20 cellular contexts compared by ENCODE assay signal in the genomic region with DNA sequence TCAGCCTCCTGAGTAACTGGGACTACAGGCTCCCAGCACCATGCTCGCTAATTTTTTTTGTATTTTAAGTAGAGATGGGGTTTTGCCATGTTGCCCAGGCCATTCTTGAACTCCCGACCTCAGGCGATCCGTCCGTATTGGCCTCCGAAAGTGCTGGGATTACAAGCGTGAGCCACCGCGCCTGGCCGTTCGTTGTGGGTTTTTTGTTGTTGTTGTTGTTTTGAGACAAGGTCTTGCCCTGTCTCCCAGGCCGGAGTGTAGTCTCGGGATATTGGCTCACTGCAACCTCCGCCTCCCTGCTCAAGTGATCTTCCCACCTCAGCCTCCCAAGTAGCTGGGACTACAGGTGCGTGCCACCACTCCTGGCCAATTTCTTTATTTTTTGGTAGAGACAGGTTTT. TPM values are rescaled to one million over a fixed set of nuclear protein-coding genes. Genes with fewer than 3 reads are reported as not detected.
DNase-seq lines count a peak whose midpoint lies in the region; ATAC-seq and TF ChIP-seq lines count a peak whose summit lies in the region.
"Had no signal": no experiment of that assay in that cellular context is flagged by ENCODE, and none has a peak within 500 bp of the region (broad histone marks: within the 10 kb centered on the region; RNA-seq: fewer than 3 reads in every experiment).

No MANE protein-coding gene starts in this region.

- H4K20me1 ChIP-seq in PC-9 (ENCODE audit: insufficient read depth) = no peaks in the 10 kb centered on the region

- H3K4me2 ChIP-seq in PC-9 = peak overlapping the region; percentile 99

- TF ChIP-seq CTCF in 22Rv1 (IDR thresholded peaks at IDR 0.05) (no peak), PC-9 (conservative IDR thresholded peaks at IDR 0.05) (no peak), upper lobe of left lung (IDR thresholded peaks at IDR 0.05) (no peak)
- TF ChIP-seq CTCF in CD8-positive, alpha-beta T cell (IDR thresholded peaks at IDR 0.05) = no peak

- H3K27ac ChIP-seq in 22Rv1 (peak overlapping the region; percentile 77; the same call in 1 of the 2 replicates), PC-9 (no peak overlapping the region), upper lobe of left lung (no peak overlapping the region)
- no peak overlapping the region for H3K27ac ChIP-seq in CD8-positive, alpha-beta T cell (ENCODE audit: low read depth, low read length)
- no peak overlapping the region for H3K27ac ChIP-seq in naive thymus-derived CD4-positive, alpha-beta T cell (ENCODE audit: low read depth, low read length)
- H3K27ac ChIP-seq: breast epithelium, left lung, tibial artery had no signal

- no peak overlapping the region for H2AFZ ChIP-seq in PC-9

- CTCF ChIA-PET in CD8-positive, alpha-beta T cell (lab: Charles Lee) = interaction anchor here (0.9 to 1.7 kb wide), 3 partner anchors 13 to 16 kb away, joined by 3 to 4 read pairs (median 3); no protein-coding TSS in a partner anchor
- CTCF ChIA-PET in PC-9 (lab: Charles Lee) = no interaction called here
- CTCF ChIA-PET in naive thymus-derived CD4-positive, alpha-beta T cell (lab: Charles Lee) = interaction anchor here (0.6 kb wide), 1 partner anchor 1493 kb away, joined by 3 read pairs; no protein-coding TSS in a partner anchor

- no peak for DNase-seq in CD8-positive, alpha-beta T cell
- no peak for DNase-seq in PC-9
- no peak for DNase-seq in naive thymus-derived CD4-positive, alpha-beta T cell
- DNase-seq in stimulated activated CD4-positive, alpha-beta T cell treated with anti-CD3 and anti-CD28 coated beads, Interleukin-15, amount 100 ng/mL, for 24 hours = no peak
- DNase-seq in H4 (ENCODE audit: low spot score) = no peak
- DNase-seq in stimulated activated naive CD4-positive, alpha-beta T cell (lab: John Stamatoyannopoulos, UW) = no peak
- DNase-seq in upper lobe of left lung = no peak
- DNase-seq: cortex of kidney, NCI-H146, NCI-H2171, NCI-H526 treated with DMSO at 0.1 percent for 48 hours, tibial artery had no signal

- WGBS in upper lobe of left lung, 2 donors = 95 to 96% methylated on average over 14 to 15 of the region's 15 CpGs

- H3K9me3 Mint-ChIP-seq in CD8-positive, alpha-beta T cell = no peaks in the 10 kb centered on the region
- H3K9me3 Mint-ChIP-seq in naive thymus-derived CD4-positive, alpha-beta T cell = no peaks in the 10 kb centered on the region
- H3K9me3 Mint-ChIP-seq: stimulated activated memory B cell treated with anti-CD40 and anti-IgM and Interleukin-4, amounts not matched to agents 10 μg/mL and 1 μg/mL and 100 μg/mL, for 72 hours had no signal

- no peaks in the 10 kb centered on the region for H3K36me3 Mint-ChIP-seq in CD8-positive, alpha-beta T cell
- H3K36me3 Mint-ChIP-seq in naive thymus-derived CD4-positive, alpha-beta T cell = no peaks in the 10 kb centered on the region
- H3K36me3 Mint-ChIP-seq: stimulated activated memory B cell treated with anti-CD40 and anti-IgM and Interleukin-4, amounts not matched to agents 10 μg/mL and 1 μg/mL and 100 μg/mL, for 72 hours had no signal

- ATAC-seq in CD8-positive, alpha-beta T cell = no peak
- no peak for ATAC-seq in naive thymus-derived CD4-positive, alpha-beta T cell
- no peak for ATAC-seq in upper lobe of left lung (ENCODE audit: low FRiP score in 2 of 2)
- ATAC-seq: stimulated activated memory B cell treated with anti-CD40 and anti-IgM and Interleukin-4, amounts not matched to agents 10 μg/mL and 1 μg/mL and 100 μg/mL, for 72 hours had no signal

- TF ChIP-seq EP300 in upper lobe of left lung (IDR thresholded peaks at IDR 0.05) = no peak

- H3K36me3 ChIP-seq in CD8-positive, alpha-beta T cell (ENCODE audit: insufficient read depth, low read length) = no peaks in the 10 kb centered on the region
- no peaks in the 10 kb centered on the region for H3K36me3 ChIP-seq in PC-9 (ENCODE audit: low read depth)
- no peaks in the 10 kb centered on the region for H3K36me3 ChIP-seq in naive thymus-derived CD4-positive, alpha-beta T cell (ENCODE audit: control insufficient read depth in 2 of 3, insufficient read depth in 3 of 3, low read length in 3 of 3)
- H3K36me3 ChIP-seq in upper lobe of left lung = no peaks in the 10 kb centered on the region
- H3K36me3 ChIP-seq: breast epithelium, left lung, MG63, pancreas, tibial artery had no signal

- H3K4me3 ChIP-seq in CD8-positive, alpha-beta T cell (ENCODE audit: low read depth, low read length) = no peak overlapping the region
- H3K4me3 ChIP-seq in PC-9 = no peak overlapping the region
- H3K4me3 ChIP-seq in naive thymus-derived CD4-positive, alpha-beta T cell (ENCODE audit: low read length) = no peak overlapping the region
- H3K4me3 ChIP-seq in upper lobe of left lung = no peak overlapping the region

- peaks cover 17% of the 10 kb centered on the region for H3K27me3 Mint-ChIP-seq in CD8-positive, alpha-beta T cell (ENCODE audit: low read depth)
- H3K27me3 Mint-ChIP-seq in naive thymus-derived CD4-positive, alpha-beta T cell = peaks cover 9 to 61% (median 17%) of the 10 kb centered on the region in 5 donors

- H3K27me3 ChIP-seq in CD8-positive, alpha-beta T cell (ENCODE audit: insufficient read depth, low read length) = peaks cover 9% of the 10 kb centered on the region
- H3K27me3 ChIP-seq in PC-9 (ENCODE audit: insufficient read depth, low read depth) = no peaks in the 10 kb centered on the region
- peaks cover 0 to 5% of the 10 kb centered on the region in 2 donors for H3K27me3 ChIP-seq in naive thymus-derived CD4-positive, alpha-beta T cell (ENCODE audit: control insufficient read depth in 2 of 2, insufficient read depth in 2 of 2, low read length in 2 of 2)
- H3K27me3 ChIP-seq in upper lobe of left lung = peaks cover 0 to 3% (median 0%) of the 10 kb centered on the region in 4 donors
- H3K27me3 ChIP-seq: breast epithelium, pancreas had no signal

- H3K4me1 ChIP-seq in CD8-positive, alpha-beta T cell (ENCODE audit: insufficient read depth, low read length) = peaks cover 48% of the 10 kb centered on the region
- peaks cover 66% of the 10 kb centered on the region for H3K4me1 ChIP-seq in PC-9 (replicated peaks; ENCODE audit: insufficient read depth)
- H3K4me1 ChIP-seq in naive thymus-derived CD4-positive, alpha-beta T cell (ENCODE audit: control insufficient read depth in 2 of 2, insufficient read depth in 2 of 2, low read length in 2 of 2) = peaks cover 35 to 39% of the 10 kb centered on the region in 2 donors
- peaks cover 13 to 30% (median 21%) of the 10 kb centered on the region in 4 donors for H3K4me1 ChIP-seq in upper lobe of left lung
- H3K4me1 ChIP-seq: breast epithelium, pancreas had no signal

- H3F3A ChIP-seq in PC-9 (ENCODE audit: insufficient read depth, low read depth) = peaks cover 26% of the 10 kb centered on the region

- H3K4me3 Mint-ChIP-seq in CD8-positive, alpha-beta T cell = peak overlapping the region; percentile 77
- H3K4me3 Mint-ChIP-seq in naive thymus-derived CD4-positive, alpha-beta T cell = peak overlapping the region in 8 of 10 donors; percentile 26 to 81 (median 74)

- peaks cover 10% of the 10 kb centered on the region for H3K79me2 ChIP-seq in PC-9 (ENCODE audit: low read depth)

- H3K4me1 Mint-ChIP-seq in CD8-positive, alpha-beta T cell (ENCODE audit: low read depth) = peaks cover 58% of the 10 kb centered on the region
- peaks cover 33 to 61% (median 49%) of the 10 kb centered on the region in 7 donors for H3K4me1 Mint-ChIP-seq in naive thymus-derived CD4-positive, alpha-beta T cell

- no peaks in the 10 kb centered on the region for H3K9me2 ChIP-seq in PC-9 (ENCODE audit: insufficient read depth)

- no peak for TF ChIP-seq POLR2A in upper lobe of left lung (IDR thresholded peaks at IDR 0.05)

- intact Hi-C loops in CD8-positive, alpha-beta T cell (cut with DNase I, micrococcal nuclease) = no loop called here
- intact Hi-C loops in PC-9 (cut with micrococcal nuclease; ENCODE audit: unreplicated experiment) = loop anchor here (2.0 kb wide), 1 partner anchor 153 kb away; no protein-coding TSS in a partner anchor
- intact Hi-C loops in naive thymus-derived CD4-positive, alpha-beta T cell (cut with micrococcal nuclease) = loop anchor here (2.0 to 5.0 kb wide), 2 partner anchors 152 to 153 kb away; no protein-coding TSS in a partner anchor

- BruUV-seq in PC-9 (replicated peaks; lab: Mats Ljungman, UMichigan) = no TSS peak

- no peaks in the 10 kb centered on the region for H3K9me3 ChIP-seq in CD8-positive, alpha-beta T cell (ENCODE audit: low read length)
- H3K9me3 ChIP-seq in PC-9 (ENCODE audit: insufficient read depth, low read depth) = no peaks in the 10 kb centered on the region
- H3K9me3 ChIP-seq in naive thymus-derived CD4-positive, alpha-beta T cell (ENCODE audit: control insufficient read depth in 2 of 3, low read length in 3 of 3) = no peaks in the 10 kb centered on the region
- H3K9me3 ChIP-seq in upper lobe of left lung = no peaks in the 10 kb centered on the region
- H3K9me3 ChIP-seq: breast epithelium, left lung, MG63, pancreas, tibial artery had no signal

- no peak overlapping the region for H3K27ac Mint-ChIP-seq in CD8-positive, alpha-beta T cell
- H3K27ac Mint-ChIP-seq in naive thymus-derived CD4-positive, alpha-beta T cell = peak overlapping the region in 1 of 9 donors; percentile 82

- POLR2A ChIA-PET in CD8-positive, alpha-beta T cell (lab: Charles Lee) = interaction anchor here (0.9 to 1.0 kb wide), 2 partner anchors 10 to 27 kb away, joined by 3 read pairs; no protein-coding TSS in a partner anchor
- POLR2A ChIA-PET in PC-9 (lab: Charles Lee; ENCODE audit: unreplicated experiment) = no interaction called here
- POLR2A ChIA-PET in naive thymus-derived CD4-positive, alpha-beta T cell (lab: Charles Lee) = no interaction called here

RNA-seq across cellular contexts. Expression of a gene that starts 4.7 kb away (rescaled TPM):
- not detected for total RNA-seq in CD8-positive, alpha-beta T cell
- 49.8 and 64.8 TPM in 2 replicates for total RNA-seq in PC-9 (2021)
- under 1 TPM in 1 of 5 experiments, not detected in 4; 0.51 TPM for total RNA-seq in naive thymus-derived CD4-positive, alpha-beta T cell
- polyA plus RNA-seq in naive thymus-derived CD4-positive, alpha-beta T cell = not detected
- total RNA-seq in H4 (2014; rRNA removed; shearing (Covaris generic)) = 0.55 and 1.1 TPM in 2 replicates
- total RNA-seq in upper lobe of left lung = 10 to 100 TPM in 5 of 6 donors, 1 to 10 TPM in 1; 8.9 to 21.0 (median 16.3) TPM
- total RNA-seq: activated CD4-positive, alpha-beta T cell treated with anti-CD3 and anti-CD28 coated beads for 36 hours had no signal

RNA-seq across cellular contexts. Expression of a gene that starts 17.2 kb away (rescaled TPM):
- total RNA-seq in CD8-positive, alpha-beta T cell = 1 to 10 TPM in 1 of 2 experiments, under 1 TPM in 1; 0.83 to 1.7 TPM
- total RNA-seq in PC-9 (2021) (not detected in 2 replicates), upper lobe of left lung (under 1 TPM in 3 of 6 donors, not detected in 3; 0.49 to 0.74 (median 0.54) TPM)
- 1 to 10 TPM in 2 of 5 experiments, under 1 TPM in 2, not detected in 1; 0.48 to 1.3 (median 0.95) TPM for total RNA-seq in naive thymus-derived CD4-positive, alpha-beta T cell
- polyA plus RNA-seq in naive thymus-derived CD4-positive, alpha-beta T cell = 1 to 10 TPM in 1 of 2 donors, under 1 TPM in 1; 0.66 to 1.8 TPM
- total RNA-seq in H4 (2014; rRNA removed; shearing (Covaris generic)) = not detected in 2 replicates
- total RNA-seq: activated CD4-positive, alpha-beta T cell treated with anti-CD3 and anti-CD28 coated beads for 36 hours; activated CD8-positive, alpha-beta memory T cell treated with anti-CD3 and anti-CD28 coated beads for 36 hours had no signal
- polyA plus RNA-seq: pancreas had no signal

Comparison
In these comparisons a context has a peak if more than half of its experiments do, and no peak if none do; other contexts are left out.
1. intact Hi-C loops: an anchor here in PC-9 (2.0 kb wide) and naive thymus-derived CD4-positive, alpha-beta T cell (2.0 to 5.0 kb wide); none called in CD8-positive, alpha-beta T cell.